In the genomic region with DNA sequence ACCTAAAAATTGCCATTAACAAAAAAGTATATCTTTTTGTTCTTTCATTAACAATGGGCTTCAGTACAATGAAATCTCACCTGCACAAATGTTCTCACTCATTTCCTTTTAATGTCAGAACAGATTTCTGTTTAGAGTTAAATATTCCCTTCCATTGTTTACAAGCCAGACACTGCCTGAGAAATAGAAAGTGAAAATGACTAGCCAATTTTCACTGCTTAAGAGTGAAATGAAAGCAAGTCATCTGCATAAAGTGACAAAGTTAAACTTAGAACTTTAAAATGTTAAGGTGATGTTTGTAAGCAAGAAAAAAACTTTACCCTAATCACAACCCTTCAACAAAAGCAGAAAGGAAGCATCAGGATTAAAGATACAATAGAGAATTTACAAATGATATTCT, we compare ENCODE assay signal across 9 cellular contexts. TPM values are rescaled to one million over a fixed set of nuclear protein-coding genes. Genes with fewer than 3 reads are reported as not detected.
DNase-seq lines count a peak whose midpoint lies in the region; ATAC-seq lines count a peak whose summit lies in the region.
"Had no signal": no experiment of that assay in that cellular context is flagged by ENCODE, and none has a peak within 500 bp of the region (broad histone marks: within the 10 kb centered on the region; RNA-seq: fewer than 3 reads in every experiment).

No MANE protein-coding gene starts in this region.

- no peak overlapping the region for H2AK5ac ChIP-seq in trophoblast cell (ENCODE audit: low read length)

- H3K4me2 ChIP-seq in trophoblast cell (ENCODE audit: low read length), result no peak overlapping the region

- H3K27ac ChIP-seq in trophoblast cell (ENCODE audit: low read depth, low read length), result no peak overlapping the region

- H3K4me3 Mint-ChIP-seq in activated T-helper 17 cell treated with anti-CD3 and anti-CD28 coated beads, Interleukin-2, amount 50 U/mL, for 72 hours, result peak overlapping the region; percentile 52
- peak overlapping the region; percentile 83 for H3K4me3 Mint-ChIP-seq in natural killer cell treated with Interleukin-12 subunit alpha and Interleukin-12 subunit beta and Interleukin-15 and Interleukin-18, amount 100 ng/mL, for 72 hours

- no peaks in the 10 kb centered on the region for H3K27me3 ChIP-seq in trophoblast cell (ENCODE audit: insufficient read depth, low read length)
- H3K27me3 ChIP-seq in HAP-1 (ENCODE audit: low read depth), result no peaks in the 10 kb centered on the region

- peak overlapping the region; percentile 16 for H3K27ac Mint-ChIP-seq in activated T-helper 17 cell treated with anti-CD3 and anti-CD28 coated beads, Interleukin-2, amount 50 U/mL, for 72 hours
- peak overlapping the region; percentile 65 to 71 for H3K27ac Mint-ChIP-seq in natural killer cell treated with Interleukin-12 subunit alpha and Interleukin-12 subunit beta and Interleukin-15 and Interleukin-18, amount 100 ng/mL, for 72 hours

- no peak overlapping the region for H3K4me3 ChIP-seq in trophoblast cell (ENCODE audit: low read depth, low read length)
- no peak overlapping the region for H3K4me3 ChIP-seq in HAP-1

- H3K18ac ChIP-seq in trophoblast cell (ENCODE audit: low read length), result no peak overlapping the region

- H3K23ac ChIP-seq in trophoblast cell (ENCODE audit: low read length), result no peak overlapping the region

- H3K9ac ChIP-seq in trophoblast cell (ENCODE audit: low read length), result no peak overlapping the region

- H2BK5ac ChIP-seq in trophoblast cell (ENCODE audit: low read depth, low read length, poor library complexity), result no peak overlapping the region

- no peak for DNase-seq in natural killer cell treated with Interleukin-12 subunit alpha and Interleukin-12 subunit beta and Interleukin-15 and Interleukin-18, amount 100 ng/mL, for 72 hours (ENCODE audit: low spot score)
- no peak for DNase-seq in trophoblast cell
- DNase-seq in HAP-1 (ENCODE audit: low spot score in 2 of 2), result no peak
- DNase-seq in SKM-1 treated with dmso at 0.1 percent for 144 hours (lab: John Stamatoyannopoulos, UW; ENCODE audit: unreplicated experiment), result no peak
- DNase-seq in NOMO-1 treated with dmso at 0.1 percent for 144 hours (lab: John Stamatoyannopoulos, UW; ENCODE audit: unreplicated experiment), result no peak
- DNase-seq: stimulated activated naive CD4-positive, alpha-beta T cell treated with Interleukin-2 at 50 U/mL for 16 hours had no signal

- in situ Hi-C loops in HAP-1 (cut with MboI; ENCODE audit: low sequenced_read_pairs), result no loop called here

- no peak overlapping the region for H4K12ac ChIP-seq in trophoblast cell (ENCODE audit: low read depth, low read length)

- H3K14ac ChIP-seq in trophoblast cell (ENCODE audit: low read length), result no peak overlapping the region

- no peaks in the 10 kb centered on the region for H3K4me1 ChIP-seq in trophoblast cell (ENCODE audit: control insufficient read depth in 1 of 2, insufficient read depth in 2 of 2, low read length in 2 of 2)
- peaks cover 7% of the 10 kb centered on the region; the same call in 1 of the 2 replicates for H3K4me1 ChIP-seq in HAP-1

- H4K91ac ChIP-seq in trophoblast cell (ENCODE audit: low read depth, low read length), result no peak overlapping the region

- no peaks in the 10 kb centered on the region for H3K79me2 ChIP-seq in trophoblast cell (ENCODE audit: control insufficient read depth, insufficient read depth, low read length, poor library complexity)

- H3K36me3 ChIP-seq in trophoblast cell (ENCODE audit: control insufficient read depth in 1 of 2, insufficient read depth in 2 of 2, low read length in 2 of 2) (no peaks in the 10 kb centered on the region), HAP-1 (replicated peaks) (no peaks in the 10 kb centered on the region)

- H3K36me3 Mint-ChIP-seq in activated T-helper 17 cell treated with anti-CD3 and anti-CD28 coated beads, Interleukin-2, amount 50 U/mL, for 72 hours (ENCODE audit: low read depth), result no peaks in the 10 kb centered on the region
- peaks cover 12% of the 10 kb centered on the region for H3K36me3 Mint-ChIP-seq in natural killer cell treated with Interleukin-12 subunit alpha and Interleukin-12 subunit beta and Interleukin-15 and Interleukin-18, amount 100 ng/mL, for 72 hours

- no peak overlapping the region for H2BK12ac ChIP-seq in trophoblast cell (ENCODE audit: low read length)

- no peak overlapping the region for H4K8ac ChIP-seq in trophoblast cell (ENCODE audit: low read depth, low read length)

- H3K4me1 Mint-ChIP-seq in activated T-helper 17 cell treated with anti-CD3 and anti-CD28 coated beads, Interleukin-2, amount 50 U/mL, for 72 hours, result peaks cover 33% of the 10 kb centered on the region
- H3K4me1 Mint-ChIP-seq in natural killer cell treated with Interleukin-12 subunit alpha and Interleukin-12 subunit beta and Interleukin-15 and Interleukin-18, amount 100 ng/mL, for 72 hours (ENCODE audit: low read depth in 2 of 2), result peaks cover 35 to 48% of the 10 kb centered on the region in 2 donors

- H3K27me3 Mint-ChIP-seq in activated T-helper 17 cell treated with anti-CD3 and anti-CD28 coated beads, Interleukin-2, amount 50 U/mL, for 72 hours, result no peaks in the 10 kb centered on the region
- no peaks in the 10 kb centered on the region for H3K27me3 Mint-ChIP-seq in natural killer cell treated with Interleukin-12 subunit alpha and Interleukin-12 subunit beta and Interleukin-15 and Interleukin-18, amount 100 ng/mL, for 72 hours

- no peak overlapping the region for H2AFZ ChIP-seq in trophoblast cell (ENCODE audit: insufficient read depth, low read length, poor library complexity)

- ATAC-seq in GM18861 (IDR thresholded peaks at IDR 0.05; ENCODE audit: unreplicated experiment) (peak; percentile 54), HG02884 (IDR thresholded peaks at IDR 0.05; ENCODE audit: unreplicated experiment) (peak; percentile 37)
- peak; percentile 46 for ATAC-seq in activated T-helper 17 cell treated with anti-CD3 and anti-CD28 coated beads, Interleukin-2, amount 50 U/mL, for 72 hours (replicated peaks)
- ATAC-seq in natural killer cell treated with Interleukin-12 subunit alpha and Interleukin-12 subunit beta and Interleukin-15 and Interleukin-18, amount 100 ng/mL, for 72 hours, result peak in 1 of 2 donors; percentile 55

- no peaks in the 10 kb centered on the region for H3K9me3 ChIP-seq in trophoblast cell (ENCODE audit: insufficient read depth, low read depth, low read length)
- H3K9me3 ChIP-seq in HAP-1, result no peaks in the 10 kb centered on the region

- H3K9me3 Mint-ChIP-seq in activated T-helper 17 cell treated with anti-CD3 and anti-CD28 coated beads, Interleukin-2, amount 50 U/mL, for 72 hours, result no peaks in the 10 kb centered on the region
- no peaks in the 10 kb centered on the region for H3K9me3 Mint-ChIP-seq in natural killer cell treated with Interleukin-12 subunit alpha and Interleukin-12 subunit beta and Interleukin-15 and Interleukin-18, amount 100 ng/mL, for 72 hours

- H3K79me1 ChIP-seq in trophoblast cell (ENCODE audit: low read length), result no peaks in the 10 kb centered on the region

- H3K4ac ChIP-seq in trophoblast cell (ENCODE audit: low read depth, low read length), result no peak overlapping the region

- no peak overlapping the region for H2BK120ac ChIP-seq in trophoblast cell (ENCODE audit: insufficient read depth, low read length, poor library complexity)

RNA-seq across cellular contexts. Expression of a gene that starts 27.5 kb away (rescaled TPM):
- total RNA-seq in activated T-helper 17 cell treated with anti-CD3 and anti-CD28 coated beads, Interleukin-2, amount 50 U/mL, for 72 hours, result 10 to 100 TPM; 55.6 to 76.4 TPM
- 10 to 100 TPM; 27.2 to 32.6 TPM for total RNA-seq in natural killer cell treated with Interleukin-12 subunit alpha and Interleukin-12 subunit beta and Interleukin-15 and Interleukin-18, amount 100 ng/mL, for 72 hours
- 35.9 and 36.7 TPM in 2 replicates for polyA plus RNA-seq in trophoblast cell (2013)
